In the genomic region with DNA sequence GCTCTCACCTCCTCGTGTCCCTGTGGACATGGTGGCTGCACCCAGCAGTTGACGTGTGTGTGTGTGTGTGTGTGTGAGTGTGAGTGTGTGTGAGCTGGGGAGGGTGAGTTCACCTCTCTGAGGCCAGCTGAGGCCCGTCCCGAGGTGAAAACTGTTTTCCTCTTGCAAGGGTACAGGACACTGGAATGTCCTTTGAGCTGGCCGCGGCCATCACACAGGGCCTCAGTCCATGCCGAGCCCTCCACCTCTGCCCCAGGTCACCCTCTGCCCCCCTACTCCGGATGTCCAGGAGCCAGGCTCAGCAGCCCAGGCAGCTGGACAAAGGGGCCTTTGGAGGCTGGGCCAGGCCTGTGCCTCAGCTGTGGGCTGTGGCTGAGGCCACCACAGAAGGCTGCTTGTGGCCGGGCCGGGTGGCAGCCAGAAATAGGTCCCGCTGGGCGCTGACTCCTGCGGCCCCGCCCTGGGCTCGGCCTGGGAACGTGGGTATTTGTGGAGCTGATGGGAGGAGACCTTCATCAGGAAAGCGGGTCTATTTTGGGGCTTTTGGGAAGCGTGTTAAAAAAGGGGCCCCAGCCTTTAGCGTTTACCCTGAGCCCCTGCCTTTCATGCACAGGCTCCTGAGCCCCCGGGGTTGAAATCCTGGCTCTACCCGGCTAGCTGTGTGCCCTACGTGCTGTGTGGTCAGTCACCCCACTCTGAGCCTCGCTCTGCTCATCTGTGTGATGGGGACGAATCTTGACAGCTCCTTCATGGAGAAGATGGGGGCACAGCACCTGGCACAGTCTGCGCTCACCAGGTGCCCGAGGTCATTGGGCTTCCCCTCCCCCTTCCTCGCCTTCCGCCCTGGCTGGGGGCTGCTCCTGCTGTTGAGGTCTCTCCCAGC, we compare ENCODE assay signal across 1 cellular context.
A peak's percentile ranks its signal among the peaks of the same experiment; 100 is the strongest.
TF ChIP-seq lines count a peak whose summit lies in the region.

No MANE protein-coding gene starts in this region.

TF ChIP-seq in HepG2, 621 proteins besides CTCF, POLR2A, EP300 and RAD21 (continued from another document and continues in another):
- TF ChIP-seq, protein P1, sequence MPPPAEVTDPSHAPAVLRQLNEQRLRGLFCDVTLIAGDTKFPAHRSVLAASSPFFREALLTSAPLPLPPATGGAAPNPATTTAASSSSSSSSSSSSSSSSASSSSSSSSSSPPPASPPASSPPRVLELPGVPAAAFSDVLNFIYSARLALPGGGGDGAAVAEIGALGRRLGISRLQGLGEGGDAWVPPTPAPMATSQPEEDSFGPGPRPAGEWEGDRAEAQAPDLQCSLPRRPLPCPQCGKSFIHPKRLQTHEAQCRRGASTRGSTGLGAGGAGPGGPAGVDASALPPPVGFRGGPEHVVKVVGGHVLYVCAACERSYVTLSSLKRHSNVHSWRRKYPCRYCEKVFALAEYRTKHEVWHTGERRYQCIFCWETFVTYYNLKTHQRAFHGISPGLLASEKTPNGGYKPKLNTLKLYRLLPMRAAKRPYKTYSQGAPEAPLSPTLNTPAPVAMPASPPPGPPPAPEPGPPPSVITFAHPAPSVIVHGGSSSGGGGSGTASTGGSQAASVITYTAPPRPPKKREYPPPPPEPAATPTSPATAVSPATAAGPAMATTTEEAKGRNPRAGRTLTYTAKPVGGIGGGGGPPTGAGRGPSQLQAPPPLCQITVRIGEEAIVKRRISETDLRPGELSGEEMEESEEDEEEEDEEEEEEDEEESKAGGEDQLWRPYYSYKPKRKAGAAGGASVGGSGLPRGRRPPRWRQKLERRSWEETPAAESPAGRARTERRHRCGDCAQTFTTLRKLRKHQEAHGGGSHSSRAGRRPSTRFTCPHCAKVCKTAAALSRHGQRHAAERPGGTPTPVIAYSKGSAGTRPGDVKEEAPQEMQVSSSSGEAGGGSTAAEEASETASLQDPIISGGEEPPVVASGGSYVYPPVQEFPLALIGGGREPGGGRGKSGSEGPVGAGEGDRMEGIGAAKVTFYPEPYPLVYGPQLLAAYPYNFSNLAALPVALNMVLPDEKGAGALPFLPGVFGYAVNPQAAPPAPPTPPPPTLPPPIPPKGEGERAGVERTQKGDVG (CRISPR knock-in tag; IDR thresholded peaks at IDR 0.05; ENCODE audit: borderline replicate concordance) = no peak
- TF ChIP-seq SOX6 (IDR thresholded peaks at IDR 0.05) (no peak), SOX6 (CRISPR knock-in tag; IDR thresholded peaks at IDR 0.05) (peak; percentile 82), CENPT (CRISPR knock-in tag; IDR thresholded peaks at IDR 0.05; ENCODE audit: low read depth) (no peak), TFAP4 (IDR thresholded peaks at IDR 0.05; ENCODE audit: borderline replicate concordance, low read depth) (peak; percentile 89; the same call in 1 of the 2 replicates), ZNF333 (CRISPR knock-in tag; IDR thresholded peaks at IDR 0.05; ENCODE audit: borderline replicate concordance) (no peak), CBFB (CRISPR knock-in tag; IDR thresholded peaks at IDR 0.05) (0 out of 2 replicates have a peak, but pooled peaks have one; percentile 39), ZNF775 (CRISPR knock-in tag; IDR thresholded peaks at IDR 0.05; ENCODE audit: borderline replicate concordance) (no peak), ZNF563 (CRISPR knock-in tag; IDR thresholded peaks at IDR 0.05) (no peak), ZNF572 (CRISPR knock-in tag; IDR thresholded peaks at IDR 0.05) (peak; percentile 71; the same call in 1 of the 2 replicates), SMAD1 (CRISPR knock-in tag; IDR thresholded peaks at IDR 0.05; ENCODE audit: borderline replicate concordance, low read depth) (no peak), ZFP37 (CRISPR knock-in tag; IDR thresholded peaks at IDR 0.05; ENCODE audit: borderline replicate concordance) (no peak), AFF4 (CRISPR knock-in tag; IDR thresholded peaks at IDR 0.05) (no peak), IRX3 (CRISPR knock-in tag; IDR thresholded peaks at IDR 0.05; ENCODE audit: borderline replicate concordance, low read depth) (no peak), NAIF1 (CRISPR knock-in tag; IDR thresholded peaks at IDR 0.05; ENCODE audit: borderline replicate concordance) (no peak), ZNF782 (CRISPR knock-in tag; IDR thresholded peaks at IDR 0.05; ENCODE audit: borderline replicate concordance) (no peak), NFE2L2 (IDR thresholded peaks at IDR 0.05; ENCODE audit: low read length) (no peak), SOX13 (IDR thresholded peaks at IDR 0.05) (no peak), SOX13 (CRISPR knock-in tag; conservative IDR thresholded peaks at IDR 0.05 in 1 of 2, IDR thresholded peaks at IDR 0.05 in 1 of 2) (peak in 1 of 2 experiments; percentile 73; a peak in 1 of 4 replicates), ZNF253 (CRISPR knock-in tag; IDR thresholded peaks at IDR 0.05; ENCODE audit: borderline replicate concordance) (no peak), MAF1 (CRISPR knock-in tag; IDR thresholded peaks at IDR 0.05; ENCODE audit: borderline replicate concordance) (no peak), THAP11 (CRISPR knock-in tag; IDR thresholded peaks at IDR 0.05) (peak; percentile 75), RFX3 (CRISPR knock-in tag; IDR thresholded peaks at IDR 0.05) (no peak), MTF2 (CRISPR knock-in tag; IDR thresholded peaks at IDR 0.05; ENCODE audit: borderline replicate concordance) (no peak; the same call in 1 of the 2 replicates), ZNF407 (CRISPR knock-in tag; IDR thresholded peaks at IDR 0.05; ENCODE audit: not compliant biosample characterization) (no peak), ZNF30 (CRISPR knock-in tag; IDR thresholded peaks at IDR 0.05) (no peak), PCBP2 (optimal IDR thresholded peaks at IDR 0.05; ENCODE audit: low read depth, low read length, poor library complexity, severe bottlenecking) (no peak), ZMAT3 (CRISPR knock-in tag; conservative IDR thresholded peaks at IDR 0.05) (no peak), CEBPB (IDR thresholded peaks at IDR 0.05; ENCODE audit: borderline replicate concordance, low read depth, low read length) (no peak)
- TF ChIP-seq, protein P2, sequence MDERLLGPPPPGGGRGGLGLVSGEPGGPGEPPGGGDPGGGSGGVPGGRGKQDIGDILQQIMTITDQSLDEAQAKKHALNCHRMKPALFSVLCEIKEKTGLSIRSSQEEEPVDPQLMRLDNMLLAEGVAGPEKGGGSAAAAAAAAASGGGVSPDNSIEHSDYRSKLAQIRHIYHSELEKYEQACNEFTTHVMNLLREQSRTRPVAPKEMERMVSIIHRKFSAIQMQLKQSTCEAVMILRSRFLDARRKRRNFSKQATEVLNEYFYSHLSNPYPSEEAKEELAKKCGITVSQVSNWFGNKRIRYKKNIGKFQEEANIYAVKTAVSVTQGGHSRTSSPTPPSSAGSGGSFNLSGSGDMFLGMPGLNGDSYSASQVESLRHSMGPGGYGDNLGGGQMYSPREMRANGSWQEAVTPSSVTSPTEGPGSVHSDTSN (CRISPR knock-in tag; IDR thresholded peaks at IDR 0.05) = no peak
- TF ChIP-seq, protein P3, sequence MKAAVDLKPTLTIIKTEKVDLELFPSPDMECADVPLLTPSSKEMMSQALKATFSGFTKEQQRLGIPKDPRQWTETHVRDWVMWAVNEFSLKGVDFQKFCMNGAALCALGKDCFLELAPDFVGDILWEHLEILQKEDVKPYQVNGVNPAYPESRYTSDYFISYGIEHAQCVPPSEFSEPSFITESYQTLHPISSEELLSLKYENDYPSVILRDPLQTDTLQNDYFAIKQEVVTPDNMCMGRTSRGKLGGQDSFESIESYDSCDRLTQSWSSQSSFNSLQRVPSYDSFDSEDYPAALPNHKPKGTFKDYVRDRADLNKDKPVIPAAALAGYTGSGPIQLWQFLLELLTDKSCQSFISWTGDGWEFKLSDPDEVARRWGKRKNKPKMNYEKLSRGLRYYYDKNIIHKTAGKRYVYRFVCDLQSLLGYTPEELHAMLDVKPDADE (CRISPR knock-in tag; IDR thresholded peaks at IDR 0.05) = no peak
